Comparison of ENCODE assay signal across 7 cellular contexts in genomic region chr11:43830928-43831440, GRCh38. TPM values are rescaled to one million over a fixed set of nuclear protein-coding genes. Genes with fewer than 3 reads are reported as not detected.
DNase-seq lines count a peak whose midpoint lies in the region; ATAC-seq lines count a peak whose summit lies in the region.

No MANE protein-coding gene starts in this region.

- H3K4me1 ChIP-seq in GM23248 (ENCODE audit: insufficient read depth): peaks cover 14% of the 10 kb centered on the region
- peaks cover 29% of the 10 kb centered on the region for H3K4me1 ChIP-seq in HAP-1

- no peaks in the 10 kb centered on the region for H4K20me1 ChIP-seq in GM23248 (ENCODE audit: insufficient read depth)

- no peak overlapping the region for H2AFZ ChIP-seq in GM23248

- peak overlapping the region; percentile 14 for H3K27ac Mint-ChIP-seq in stimulated activated effector memory CD8-positive, alpha-beta T cell treated with anti-CD3 and anti-CD28 coated beads, Interleukin-12 subunit alpha, Interleukin-12 subunit beta, amount 100 ng/mL, for 72 hours

- H3K27ac ChIP-seq in GM23248: peak overlapping the region; percentile 62

- no peaks in the 10 kb centered on the region for H3K9me3 Mint-ChIP-seq in stimulated activated effector memory CD8-positive, alpha-beta T cell treated with anti-CD3 and anti-CD28 coated beads, Interleukin-12 subunit alpha, Interleukin-12 subunit beta, amount 100 ng/mL, for 72 hours

- DNase-seq in GM23248 (peak; percentile 100), OCI-M1 (lab: John Stamatoyannopoulos, UW) (peak; percentile 42), amniotic stem cell (lab: John Stamatoyannopoulos, UW) (peak; percentile 93), lung microvascular endothelial cell (ENCODE audit: low read depth in 2 of 2) (peak; percentile 47 to 98), HAP-1 (ENCODE audit: low spot score in 2 of 2) (no peak)
- peak; percentile 3 to 50 for DNase-seq in stimulated activated effector memory CD8-positive, alpha-beta T cell treated with anti-CD3 and anti-CD28 coated beads, Interleukin-12 subunit alpha, Interleukin-12 subunit beta, amount 100 ng/mL, for 72 hours (ENCODE audit: low spot score in 2 of 2)

- no peaks in the 10 kb centered on the region for H3K9me3 ChIP-seq in GM23248 (ENCODE audit: low read depth)
- no peaks in the 10 kb centered on the region for H3K9me3 ChIP-seq in HAP-1

- no peak overlapping the region for H3K4me3 Mint-ChIP-seq in stimulated activated effector memory CD8-positive, alpha-beta T cell treated with anti-CD3 and anti-CD28 coated beads, Interleukin-12 subunit alpha, Interleukin-12 subunit beta, amount 100 ng/mL, for 72 hours

- peaks cover 7% of the 10 kb centered on the region for H3K4me1 Mint-ChIP-seq in stimulated activated effector memory CD8-positive, alpha-beta T cell treated with anti-CD3 and anti-CD28 coated beads, Interleukin-12 subunit alpha, Interleukin-12 subunit beta, amount 100 ng/mL, for 72 hours

- peaks cover 27% of the 10 kb centered on the region for H3F3A ChIP-seq in GM23248 (ENCODE audit: insufficient read depth)

- H3K79me2 ChIP-seq in GM23248 (ENCODE audit: insufficient read depth): no peaks in the 10 kb centered on the region

- in situ Hi-C loops in GM23248 (cut with MboI) (no loop called here), HAP-1 (cut with MboI; ENCODE audit: low sequenced_read_pairs) (no loop called here)

- H3K4me3 ChIP-seq in GM23248 (peak overlapping the region; percentile 65), HAP-1 (no peak overlapping the region)

- peak overlapping the region; percentile 66 for H3K4me2 ChIP-seq in GM23248 (ENCODE audit: unreplicated experiment)

- no peaks in the 10 kb centered on the region for H3K36me3 Mint-ChIP-seq in stimulated activated effector memory CD8-positive, alpha-beta T cell treated with anti-CD3 and anti-CD28 coated beads, Interleukin-12 subunit alpha, Interleukin-12 subunit beta, amount 100 ng/mL, for 72 hours

- H3K27me3 ChIP-seq in GM23248 (replicated peaks; ENCODE audit: insufficient read depth) (no peaks in the 10 kb centered on the region), HAP-1 (ENCODE audit: low read depth) (no peaks in the 10 kb centered on the region)

- WGBS in GM23248 (ENCODE audit: low coverage in 1 of 2, low lambda C conversion rate in 2 of 2, missing lambda C conversion rate in 2 of 2), 2 experiments: 0 to 1% methylated on average over 5 of the region's 5 CpGs

- ATAC-seq in stimulated activated effector memory CD8-positive, alpha-beta T cell treated with anti-CD3 and anti-CD28 coated beads, Interleukin-12 subunit alpha, Interleukin-12 subunit beta, amount 100 ng/mL, for 72 hours: peak; percentile 100
- no peak for ATAC-seq in HG02884 (IDR thresholded peaks at IDR 0.05; ENCODE audit: unreplicated experiment)

- peak overlapping the region; percentile 54 for H3K9ac ChIP-seq in GM23248

- H3K36me3 ChIP-seq in GM23248 (ENCODE audit: low read depth) (no peaks in the 10 kb centered on the region), HAP-1 (replicated peaks) (peaks cover 4% of the 10 kb centered on the region; the same call in 1 of the 2 replicates)

- H3K9me2 ChIP-seq in GM23248 (ENCODE audit: insufficient read depth): no peaks in the 10 kb centered on the region

RNA-seq across cellular contexts. Expression of gene ALKBH3, which starts 49.6 kb away (rescaled TPM):
- 36.6 and 46.8 TPM in 2 replicates for total RNA-seq in GM23248 (2014; rRNA removed; shearing (Covaris generic))
- 29.3 and 31.2 TPM in 2 replicates for polyA plus RNA-seq in GM23248 (2016; fragmentation: Nextera tagmentation; extraction: Ambion mirVana)
- 26.2 and 29.6 TPM in 2 replicates for total RNA-seq in lung microvascular endothelial cell

Comparison
In these comparisons a context has a peak if more than half of its experiments do, and no peak if none do; other contexts are left out.
1. DNase-seq: peak in GM23248 (single experiment), OCI-M1 (single experiment), amniotic stem cell (single experiment), lung microvascular endothelial cell (2 of 2) and stimulated activated effector memory CD8-positive, alpha-beta T cell treated with anti-CD3 and anti-CD28 coated beads, Interleukin-12 subunit alpha, Interleukin-12 subunit beta, amount 100 ng/mL, for 72 hours (2 of 2); none in HAP-1 (0 of 2).